ENCODE assay signal across 14 cellular contexts in the genomic region with DNA sequence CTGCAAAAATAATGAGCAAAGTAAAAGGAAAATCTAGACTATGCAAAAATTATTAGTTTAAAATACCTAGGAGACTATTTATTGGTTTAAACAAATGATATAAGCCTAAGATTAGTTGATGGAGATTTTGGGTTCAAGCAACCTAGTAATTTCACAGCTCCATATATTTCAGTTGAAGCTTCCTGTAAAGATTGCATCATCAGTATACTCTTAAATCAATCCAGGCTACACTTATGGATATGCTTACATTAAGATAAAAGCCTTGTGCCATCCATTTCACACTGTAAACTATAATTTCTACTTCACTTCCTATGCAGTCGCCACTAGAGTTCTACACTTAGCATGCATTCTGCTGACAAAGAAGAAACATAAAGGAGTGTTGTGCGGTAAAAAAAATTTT. TPM values are rescaled to one million over a fixed set of nuclear protein-coding genes. Genes with fewer than 3 reads are reported as not detected.
A peak's percentile ranks its signal among the peaks of the same experiment; 100 is the strongest.
DNase-seq lines count a peak whose midpoint lies in the region; TF ChIP-seq lines count a peak whose summit lies in the region.
"Had no signal": no experiment of that assay in that cellular context is flagged by ENCODE, and none has a peak within 500 bp of the region (broad histone marks: within the 10 kb centered on the region; RNA-seq: fewer than 3 reads in every experiment).

No MANE protein-coding gene starts in this region.

- H3K4me2 ChIP-seq in Loucy (ENCODE audit: low read depth, low read length, poor library complexity, severe bottlenecking) (no peak overlapping the region), OCI-LY7 (ENCODE audit: low read length) (no peak overlapping the region)

- H2AFZ ChIP-seq in Loucy (ENCODE audit: low read length) (0 out of 2 replicates have a peak overlapping the region, but pooled peaks have one; percentile 56), OCI-LY7 (ENCODE audit: low read length) (0 out of 2 replicates have a peak overlapping the region, but pooled peaks have one; percentile 2)
- H2AFZ ChIP-seq: GM23248 had no signal

- DNase-seq in NCI-H2227 treated with DMSO at 0.1 percent for 48 hours (lab: John Stamatoyannopoulos, UW) (peak; percentile 3), NCI-H2227 (lab: John Stamatoyannopoulos, UW; ENCODE audit: unreplicated experiment) (no peak), OCI-LY7 (ENCODE audit: low spot score) (no peak), superior temporal gyrus (ENCODE audit: extremely low spot score) (peak; percentile 3), midbrain (lab: John Stamatoyannopoulos, UW) (no peak), RWPE1 (ENCODE audit: low spot score) (no peak)
- DNase-seq: BE2C; CD4-positive, alpha-beta memory T cell; DMS79; GM23248 had no signal

- no peaks in the 10 kb centered on the region for H3F3A ChIP-seq in Loucy (ENCODE audit: low read depth)

- H3K27me3 ChIP-seq in Loucy (ENCODE audit: insufficient read depth, low read length, poor library complexity, severe bottlenecking) = no peaks in the 10 kb centered on the region
- H3K27me3 ChIP-seq: BE2C had no signal

- TF ChIP-seq CTCF in Loucy (conservative IDR thresholded peaks at IDR 0.05; ENCODE audit: low read length) (no peak), OCI-LY7 (conservative IDR thresholded peaks at IDR 0.05; ENCODE audit: low read length) (no peak), RWPE1 (conservative IDR thresholded peaks at IDR 0.05; ENCODE audit: low read depth) (no peak)

- CTCF ChIA-PET in OCI-LY7 (lab: Charles Lee; ENCODE audit: unreplicated experiment) = no interaction called here
- CTCF ChIA-PET in RWPE1 (lab: Yijun Ruan, JAX) = interaction anchor here (0.6 kb wide), 1 partner anchor 911 kb away, joined by 3 read pairs; no protein-coding TSS in a partner anchor

- BruUV-seq in OCI-LY7 (replicated peaks; lab: Mats Ljungman, UMichigan) = no TSS peak

- H3K36me3 ChIP-seq in Loucy (ENCODE audit: insufficient read depth, low read length) = no peaks in the 10 kb centered on the region
- no peaks in the 10 kb centered on the region for H3K36me3 ChIP-seq in OCI-LY7 (ENCODE audit: insufficient read depth, low read length)
- H3K36me3 ChIP-seq: BE2C had no signal

- no peaks in the 10 kb centered on the region for H3K4me1 ChIP-seq in Loucy (ENCODE audit: insufficient read depth, low read length, poor library complexity, severe bottlenecking)
- H3K4me1 ChIP-seq in OCI-LY7 (ENCODE audit: insufficient read depth, low read length, poor library complexity, severe bottlenecking) = no peaks in the 10 kb centered on the region
- H3K4me1 ChIP-seq: BE2C had no signal

- H3K9me2 ChIP-seq in Loucy (replicated peaks; ENCODE audit: low read depth, low read length) (no peaks in the 10 kb centered on the region), OCI-LY7 (ENCODE audit: insufficient read depth, low read length) (no peaks in the 10 kb centered on the region)

- H4K20me1 ChIP-seq in Loucy (ENCODE audit: insufficient read depth, low read length, poor library complexity, severe bottlenecking) (no peaks in the 10 kb centered on the region), OCI-LY7 (ENCODE audit: insufficient read depth, low read length) (no peaks in the 10 kb centered on the region)

- H3K27ac ChIP-seq in OCI-LY7 (ENCODE audit: low read depth, low read length, poor library complexity, severe bottlenecking) = no peak overlapping the region
- H3K27ac ChIP-seq in RWPE1 = no peak overlapping the region
- H3K27ac ChIP-seq: C4-2B, GM23248 had no signal

- H3K9me3 ChIP-seq in Loucy (ENCODE audit: insufficient read depth, low read depth, low read length) (no peaks in the 10 kb centered on the region), OCI-LY7 (ENCODE audit: low read length) (no peaks in the 10 kb centered on the region)
- H3K9me3 ChIP-seq: BE2C had no signal

- H3K4me3 ChIP-seq in Loucy (ENCODE audit: low read length, poor library complexity, severe bottlenecking) (no peak overlapping the region), OCI-LY7 (ENCODE audit: low read depth, low read length, poor library complexity, severe bottlenecking) (no peak overlapping the region)
- H3K4me3 ChIP-seq: GM12878, GM23248 had no signal

- intact Hi-C loops in OCI-LY7 (cut with micrococcal nuclease; ENCODE audit: unreplicated experiment) = no loop called here

- H3K9ac ChIP-seq in Loucy (ENCODE audit: low read depth, low read length, poor library complexity, severe bottlenecking) = no peak overlapping the region
- H3K9ac ChIP-seq: GM23248 had no signal

- POLR2A ChIA-PET in OCI-LY7 (lab: Charles Lee) = interaction anchor here (0.6 to 0.8 kb wide), 4 partner anchors 9 to 173 kb away, joined by 3 to 4 read pairs (median 3); no protein-coding TSS in a partner anchor
- POLR2A ChIA-PET in RWPE1 (lab: Yijun Ruan, JAX; ENCODE audit: low non-redundant PET) = no interaction called here

- H3K79me2 ChIP-seq in Loucy (ENCODE audit: insufficient read depth, low read length) (no peaks in the 10 kb centered on the region), OCI-LY7 (ENCODE audit: insufficient read depth, low read depth, low read length) (no peaks in the 10 kb centered on the region)

RNA-seq across cellular contexts. Expression of gene LIX1, which starts 7.3 kb away (rescaled TPM):
- 0.18 and 0.44 TPM in 2 replicates for total RNA-seq in OCI-LY7 (2014; rRNA removed; shearing (Covaris generic))
- total RNA-seq in OCI-LY7 (2022) = not detected in 2 replicates
- total RNA-seq: CD4-positive, alpha-beta memory T cell; GM12878; GM23248; HT-29 had no signal

RNA-seq across cellular contexts. Expression of gene RIOK2, which starts 33.4 kb away (rescaled TPM):
- total RNA-seq in OCI-LY7 (2014; rRNA removed; shearing (Covaris generic)) = 21.9 and 44.7 TPM in 2 replicates
- 40.2 and 41.3 TPM in 2 replicates for total RNA-seq in OCI-LY7 (2022)

Comparison
In these comparisons a context has a peak if more than half of its experiments do, and no peak if none do; other contexts are left out.
1. DNase-seq: peak in NCI-H2227 treated with DMSO at 0.1 percent for 48 hours (single experiment) and superior temporal gyrus (single experiment); none in NCI-H2227 (single experiment), OCI-LY7 (single experiment), midbrain (single experiment) and RWPE1 (single experiment).